8 cellular contexts compared by ENCODE assay signal in the genomic region with DNA sequence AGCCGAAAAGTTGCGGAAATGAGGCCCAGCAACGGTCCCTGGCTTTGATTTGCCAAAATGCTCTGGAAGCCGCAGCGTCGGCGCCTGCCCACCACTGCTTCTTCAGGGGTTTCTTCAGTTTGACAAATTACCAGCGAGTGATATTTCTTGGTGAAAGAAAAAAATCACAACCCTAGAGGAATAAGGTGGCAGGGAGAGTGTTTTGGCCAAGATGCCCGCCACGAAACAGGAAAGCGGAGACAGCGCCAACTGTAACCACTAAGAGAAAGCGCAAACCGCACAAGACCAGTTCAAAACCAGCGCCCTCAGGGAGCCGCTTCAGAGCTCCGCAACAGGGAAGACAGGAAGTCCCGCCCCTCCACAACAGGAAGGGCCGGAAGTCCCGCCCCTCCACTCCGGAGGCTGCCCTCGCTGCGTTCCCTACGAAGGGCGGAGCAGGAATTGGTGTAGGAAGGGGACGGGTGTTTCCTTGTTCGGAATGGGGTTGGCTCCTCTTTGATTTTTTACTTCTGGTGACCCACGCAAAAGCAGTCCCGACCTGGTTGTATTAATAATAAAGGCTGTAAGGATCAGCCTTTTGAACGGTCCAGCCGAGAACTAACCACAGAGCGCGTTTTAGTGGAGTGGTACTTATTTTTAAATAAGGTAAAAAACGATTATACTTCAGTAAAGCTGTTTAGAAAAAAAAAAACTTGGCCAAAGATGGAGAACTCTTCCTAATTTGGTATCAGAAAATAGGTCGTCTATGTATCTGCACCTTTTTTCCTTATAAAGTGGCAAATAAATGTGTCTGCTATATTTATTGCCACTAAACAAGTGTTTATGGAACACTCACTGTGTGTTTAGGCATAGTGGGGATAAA. TPM values are rescaled to one million over a fixed set of nuclear protein-coding genes. Genes with fewer than 3 reads are reported as not detected.
DNase-seq lines count a peak whose midpoint lies in the region; ATAC-seq, FAIRE-seq and TF ChIP-seq lines count a peak whose summit lies in the region.

A gene with protein sequence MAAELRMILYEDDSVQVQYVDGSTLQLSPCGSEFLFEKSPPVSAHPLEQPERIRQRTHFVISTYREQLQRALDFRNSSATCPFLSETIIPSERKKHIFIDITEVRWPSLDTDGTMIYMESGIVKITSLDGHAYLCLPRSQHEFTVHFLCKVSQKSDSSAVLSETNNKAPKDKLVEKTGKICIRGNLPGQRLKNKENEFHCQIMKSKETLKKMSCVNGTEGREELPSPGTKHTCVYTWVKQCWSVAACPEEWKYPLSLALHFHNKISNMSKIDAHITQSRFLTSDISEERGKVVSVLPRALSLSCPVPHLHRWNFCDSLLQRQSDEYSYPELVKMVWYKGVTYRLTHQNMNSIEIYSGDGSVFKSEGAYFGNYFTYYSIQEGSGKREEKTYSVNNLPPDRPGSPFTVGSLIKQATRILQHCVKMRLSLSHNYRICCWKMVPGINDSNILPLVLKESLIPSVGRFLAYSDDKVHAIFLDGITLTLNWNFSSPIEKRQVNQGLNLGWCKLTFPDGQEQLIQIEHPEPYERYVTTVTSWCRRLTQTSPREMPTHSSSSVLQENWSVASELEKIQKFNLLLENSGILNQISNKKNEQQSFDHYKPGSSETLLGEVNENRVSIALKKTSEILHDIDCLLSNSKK (minus strand): TSS at position 333 of the 862 bp plus-strand sequence. CDS start 5,809 bp downstream, outside the sequence.

- peak; percentile 46 for FAIRE-seq in HepG2 (lab: Jason Lieb, UNC)

- TF ChIP-seq EP300 in HepG2 (IDR thresholded peaks at IDR 0.05; ENCODE audit: low read depth in 2 of 2, low read length in 2 of 2) (no peak), HepG2 (CRISPR knock-in tag; IDR thresholded peaks at IDR 0.05; ENCODE audit: borderline replicate concordance) (no peak)

- CTCF ChIA-PET in HepG2 (lab: Yijun Ruan, JAX; ENCODE audit: low intra/inter-chr PET ratio, low total read pairs) = no interaction called here

- H3K79me2 ChIP-seq in HepG2 (ENCODE audit: insufficient read depth, low read length) = peaks cover 21% of the 10 kb centered on the region

- peak within 1 kb of the TSS; percentile 68 for H3K4me2 ChIP-seq in HepG2 (ENCODE audit: low read depth, low read length)

- H3K27me3 ChIP-seq in HepG2 (ENCODE audit: control insufficient read depth in 1 of 2, insufficient read depth in 2 of 2, low read length in 2 of 2) = no peaks in the 10 kb centered on the region

- H3K9me3 ChIP-seq in HepG2 (ENCODE audit: low read length) = no peaks in the 10 kb centered on the region

- in situ Hi-C loops in HepG2 (cut with HindIII; ENCODE audit: extremely low pct_ligation_motif_present, low pct_unique_long_range_greater_than_20kb) = no loop called here

- TF ChIP-seq CTCF in C4-2B (conservative IDR thresholded peaks at IDR 0.05) = no peak
- peak; percentile 30; the same call in 1 of the 2 replicates for TF ChIP-seq CTCF in HepG2 (CRISPR knock-in tag; IDR thresholded peaks at IDR 0.05)

- TSS peak; percentile 96 for BruUV-seq in HepG2 (replicated peaks; lab: Mats Ljungman, UMichigan)

- H3K9ac ChIP-seq in HepG2 (ENCODE audit: insufficient read depth, low read depth, low read length) = peak within 1 kb of the TSS; percentile 69

- H4K20me1 ChIP-seq in HepG2 (ENCODE audit: insufficient read depth, low read length) = no peaks in the 10 kb centered on the region

- ATAC-seq in GM19372 (IDR thresholded peaks at IDR 0.05; ENCODE audit: low read depth, unreplicated experiment) (peak; percentile 98), HG03521 (IDR thresholded peaks at IDR 0.05; ENCODE audit: unreplicated experiment) (peak; percentile 98), HepG2 (peak; percentile 99)

- H3K4me1 ChIP-seq in HepG2 (ENCODE audit: insufficient read depth, low read length) = peaks cover 35% of the 10 kb centered on the region

- TF ChIP-seq RAD21 in HepG2 (CRISPR knock-in tag; IDR thresholded peaks at IDR 0.05) = no peak

- peak; percentile 99 for DNase-seq in NCI-H69 (lab: John Stamatoyannopoulos, UW)
- peak; percentile 94 for DNase-seq in activated CD4-positive, alpha-beta T cell treated with anti-CD3 and anti-CD28 coated beads, Interleukin-2, amount 50 U/mL, for 1 hour
- peak; percentile 97 for DNase-seq in dermis blood vessel endothelial cell
- peak; percentile 93 for DNase-seq in HepG2 (ENCODE audit: low spot score)
- DNase-seq in stimulated activated CD4-positive, alpha-beta T cell treated with anti-CD3 and anti-CD28 coated beads, Interleukin-2, amount 100 ng/mL, for 48 hours = peak; percentile 96 to 97

- H3K36me3 ChIP-seq in HepG2 (replicated peaks in 1 of 2; ENCODE audit: control insufficient read depth in 1 of 2, insufficient read depth in 2 of 2, low read length in 2 of 2) = no peaks in the 10 kb centered on the region

- peak within 1 kb of the TSS; percentile 94 for H2AFZ ChIP-seq in HepG2 (ENCODE audit: low read length)

- peak within 1 kb of the TSS; percentile 72 for H3K27ac ChIP-seq in C4-2B
- peak within 1 kb of the TSS; percentile 83 for H3K27ac ChIP-seq in HepG2 (ENCODE audit: extremely low read length, insufficient read depth, low read length)

- peak; percentile 80 to 90 for TF ChIP-seq POLR2A in HepG2 (IDR thresholded peaks at IDR 0.05; ENCODE audit: insufficient read depth in 1 of 2, low read depth in 2 of 2, low read length in 2 of 2)

- intact Hi-C loops in HepG2 (cut with micrococcal nuclease; ENCODE audit: unreplicated experiment) = loop anchor here (2.0 kb wide), 1 partner anchor 32 kb away; a partner anchor contains a TSS

- POLR2A ChIA-PET in HepG2 (lab: Yijun Ruan, JAX) = interaction anchor here (0.6 to 2.2 kb wide), 14 partner anchors 10 to 703 kb away, joined by 3 to 52 read pairs (median 4); a partner anchor contains a TSS

- peak within 1 kb of the TSS; percentile 74 to 92 (median 82) for H3K4me3 ChIP-seq in HepG2 (replicated peaks in 1 of 3; ENCODE audit: insufficient read depth in 1 of 3, low read depth in 2 of 3, low read length in 3 of 3)

- 2% methylated on average over 26 of the region's 35 CpGs for WGBS in HepG2 (ENCODE audit: low lambda C conversion rate)

TF ChIP-seq in HepG2, 621 proteins besides CTCF, POLR2A, EP300 and RAD21 (continues in another document):
- TF ChIP-seq NFIC (IDR thresholded peaks at IDR 0.05; ENCODE audit: low read length) (no peak), ARID2 (CRISPR knock-in tag; IDR thresholded peaks at IDR 0.05; ENCODE audit: borderline replicate concordance) (no peak), SP4 (CRISPR knock-in tag; IDR thresholded peaks at IDR 0.05) (peak; percentile 80), ZNF253 (CRISPR knock-in tag; IDR thresholded peaks at IDR 0.05; ENCODE audit: borderline replicate concordance) (0 out of 2 replicates have a peak, but pooled peaks have one; percentile 57), ZSCAN31 (CRISPR knock-in tag; IDR thresholded peaks at IDR 0.05; ENCODE audit: low read depth) (no peak), ZNF12 (CRISPR knock-in tag; IDR thresholded peaks at IDR 0.05) (0 out of 2 replicates have a peak, but pooled peaks have one; percentile 29), KMT2A (CRISPR knock-in tag; IDR thresholded peaks at IDR 0.05) (no peak; the same call in none of the 2 replicates), ZNF17 (CRISPR knock-in tag; IDR thresholded peaks at IDR 0.05) (no peak), FOXK1 (CRISPR knock-in tag; IDR thresholded peaks at IDR 0.05; ENCODE audit: borderline replicate concordance, low read depth) (peak; percentile 86; the same call in 1 of the 2 replicates), ZFP41 (CRISPR knock-in tag; IDR thresholded peaks at IDR 0.05; ENCODE audit: borderline replicate concordance) (no peak), POGZ (CRISPR knock-in tag; IDR thresholded peaks at IDR 0.05) (peak; percentile 55; the same call in 1 of the 2 replicates), ZEB1 (IDR thresholded peaks at IDR 0.05; ENCODE audit: insufficient replicate concordance, low read depth) (no peak), ZNF331 (CRISPR knock-in tag; IDR thresholded peaks at IDR 0.05) (0 out of 2 replicates have a peak, but pooled peaks have one; percentile 13)
- TF ChIP-seq, protein P1, sequence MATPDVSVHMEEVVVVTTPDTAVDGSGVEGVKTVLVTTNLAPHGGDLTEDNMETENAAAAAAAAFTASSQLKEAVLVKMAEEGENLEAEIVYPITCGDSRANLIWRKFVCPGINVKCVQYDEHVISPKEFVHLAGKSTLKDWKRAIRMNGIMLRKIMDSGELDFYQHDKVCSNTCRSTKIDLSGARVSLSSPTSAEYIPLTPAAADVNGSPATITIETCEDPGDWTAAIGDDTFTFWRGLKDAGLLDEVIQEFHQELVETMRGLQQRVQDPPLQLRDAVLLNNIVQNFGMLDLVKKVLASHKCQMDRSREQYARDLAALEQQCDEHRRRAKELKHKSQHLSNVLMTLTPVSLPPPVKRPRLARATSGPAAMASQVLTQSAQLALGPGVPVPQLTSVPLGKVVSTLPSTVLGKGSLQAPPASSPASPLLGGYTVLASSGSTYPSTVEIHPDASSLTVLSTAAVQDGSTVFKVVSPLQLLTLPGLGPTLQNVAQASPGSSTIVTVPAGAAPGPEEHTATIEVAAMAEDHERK (CRISPR knock-in tag; IDR thresholded peaks at IDR 0.05; ENCODE audit: low read depth) = no peak

RNA-seq across cellular contexts. Expression of the gene that starts here (rescaled TPM):
- total RNA-seq in dermis blood vessel endothelial cell (2.4 and 4.7 TPM in 2 replicates), HepG2 (2016; rRNA removed; fragmentation: Illumina TruSeq; extraction: Trizol) (6.2 and 6.4 TPM in 2 replicates)
- 2.3 and 2.9 TPM in 2 replicates for total RNA-seq in HepG2 (2016; cell fraction: cytosol; rRNA removed; fragmentation: Illumina TruSeq; extraction: Trizol; ENCODE audit: low read depth)
- total RNA-seq in HepG2 (2016; cell fraction: insoluble cytoplasmic fraction; rRNA removed; fragmentation: Illumina TruSeq; extraction: Trizol) = 6.0 and 7.6 TPM in 2 replicates
- total RNA-seq in HepG2 (2016; cell fraction: membrane; rRNA removed; fragmentation: Illumina TruSeq; extraction: Trizol) = 1.5 and 2.4 TPM in 2 replicates
- 13.1 and 15.3 TPM in 2 replicates for total RNA-seq in HepG2 (2016; cell fraction: nucleus; rRNA removed; fragmentation: Illumina TruSeq; extraction: Trizol)
- 2.1 and 3.2 TPM in 2 replicates for polyA plus RNA-seq in HepG2 (2011; rRNA removed)
- 1.0 and 1.1 TPM in 2 replicates for polyA plus RNA-seq in HepG2 (2011; cell fraction: cytosol; rRNA removed)
- polyA plus RNA-seq in HepG2 (2011; cell fraction: nucleus; rRNA removed) = 5.3 and 6.8 TPM in 2 replicates
- 1.3 and 2.4 TPM in 2 replicates for polyA plus RNA-seq in HepG2 (2012)
- polyA plus RNA-seq in HepG2 (2016; cell fraction: cytosol; fragmentation: Illumina TruSeq; extraction: Trizol; ENCODE audit: low read depth) = 0.32 and 0.37 TPM in 2 replicates
- 4.7 and 5.0 TPM in 2 replicates for polyA plus RNA-seq in HepG2 (2016; cell fraction: insoluble cytoplasmic fraction; fragmentation: Illumina TruSeq; extraction: Trizol; ENCODE audit: low read depth)
- polyA plus RNA-seq in HepG2 (2016; cell fraction: membrane; fragmentation: Illumina TruSeq; extraction: Trizol; ENCODE audit: low read depth) = 0.64 and 0.65 TPM in 2 replicates
- polyA plus RNA-seq in HepG2 (2016; cell fraction: nucleus; fragmentation: Illumina TruSeq; extraction: Trizol; ENCODE audit: insufficient read depth, low read depth) = 11.9 and 12.6 TPM in 2 replicates
- polyA minus RNA-seq in HepG2 (2011; rRNA and poly(A)+ RNA removed; ENCODE audit: low replicate concordance) = 1.1 and 11.7 TPM in 2 replicates
- polyA minus RNA-seq in HepG2 (2011; cell fraction: cytosol; rRNA and poly(A)+ RNA removed) = 1.3 and 2.5 TPM in 2 replicates
- 13.1 and 17.1 TPM in 2 replicates for polyA minus RNA-seq in HepG2 (2011; cell fraction: nucleus; rRNA and poly(A)+ RNA removed)

Comparison
In these comparisons a context has a peak if more than half of its experiments do, and no peak if none do; other contexts are left out.
1. Peak in every context shown above with its lines: DNase-seq, ATAC-seq, H3K4me3 ChIP-seq and H3K27ac ChIP-seq.